Comparison of ENCODE assay signal across 24 cellular contexts in genomic region chr3:37686225-37686624, GRCh38.
DNase-seq lines count a peak whose midpoint lies in the region; ATAC-seq, FAIRE-seq and TF ChIP-seq lines count a peak whose summit lies in the region.
"Had no signal": no experiment of that assay in that cellular context is flagged by ENCODE, and none has a peak within 500 bp of the region (broad histone marks: within the 10 kb centered on the region; RNA-seq: fewer than 3 reads in every experiment).

No MANE protein-coding gene starts in this region.

- ATAC-seq in SK-N-SH treated with all-trans-retinoic acid at 6 μM for 48 hours: peak; percentile 59
- ATAC-seq: activated CD8-positive, alpha-beta memory T cell treated with anti-CD3 and anti-CD28 coated beads, Interleukin-2, amount 10 ng/mL, durations not matched to agents 7 days and 5 days; activated T-cell treated with anti-CD3 and anti-CD28 coated beads, Interleukin-2, amount 50 U/mL, for 72 hours; body of pancreas; PC-3 had no signal

- H3K9me3 Mint-ChIP-seq in glutamatergic neuron (ENCODE audit: unreplicated experiment) (no peaks in the 10 kb centered on the region), progenitor cell of endocrine pancreas (ENCODE audit: low read depth) (no peaks in the 10 kb centered on the region)
- H3K9me3 Mint-ChIP-seq: activated T-cell treated with anti-CD3 and anti-CD28 coated beads, Interleukin-2, amount 50 U/mL, for 72 hours; CD4-positive, alpha-beta T cell had no signal

- TF ChIP-seq CTCF in glutamatergic neuron (IDR thresholded peaks at IDR 0.05; ENCODE audit: partially characterized antibody, unreplicated experiment): no peak
- peak; percentile 34 for TF ChIP-seq CTCF in progenitor cell of endocrine pancreas (IDR thresholded peaks at IDR 0.05; ENCODE audit: unreplicated experiment)

- no peak for FAIRE-seq in urothelium cell line (lab: Jason Lieb, UNC)

- H3K4me1 Mint-ChIP-seq in glutamatergic neuron (ENCODE audit: low read depth, unreplicated experiment): no peaks in the 10 kb centered on the region
- no peaks in the 10 kb centered on the region for H3K4me1 Mint-ChIP-seq in progenitor cell of endocrine pancreas (ENCODE audit: low read depth)
- H3K4me1 Mint-ChIP-seq: activated CD8-positive, alpha-beta memory T cell treated with anti-CD3 and anti-CD28 coated beads, Interleukin-2, amount 10 ng/mL, durations not matched to agents 7 days and 5 days had no signal

- H3K27me3 Mint-ChIP-seq in glutamatergic neuron (ENCODE audit: unreplicated experiment): no peaks in the 10 kb centered on the region
- no peaks in the 10 kb centered on the region for H3K27me3 Mint-ChIP-seq in progenitor cell of endocrine pancreas
- H3K27me3 Mint-ChIP-seq: activated CD8-positive, alpha-beta memory T cell treated with anti-CD3 and anti-CD28 coated beads, Interleukin-2, amount 10 ng/mL, durations not matched to agents 7 days and 5 days; CD4-positive, alpha-beta T cell had no signal

- H3K27ac Mint-ChIP-seq in glutamatergic neuron (ENCODE audit: unreplicated experiment) (no peak overlapping the region), progenitor cell of endocrine pancreas (no peak overlapping the region)
- H3K27ac Mint-ChIP-seq: activated CD8-positive, alpha-beta memory T cell treated with anti-CD3 and anti-CD28 coated beads, Interleukin-2, amount 10 ng/mL, durations not matched to agents 7 days and 5 days; activated T-cell treated with anti-CD3 and anti-CD28 coated beads, Interleukin-2, amount 50 U/mL, for 72 hours; CD4-positive, alpha-beta T cell had no signal

- DNase-seq in DMS 273 (lab: John Stamatoyannopoulos, UW; ENCODE audit: unreplicated experiment): peak; percentile 13
- DNase-seq in DMS 273 treated with DMSO at 0.1 percent for 48 hours (lab: John Stamatoyannopoulos, UW): no peak
- DNase-seq in glutamatergic neuron: peak; percentile 38
- no peak for DNase-seq in progenitor cell of endocrine pancreas (ENCODE audit: low spot score, unreplicated experiment)
- DNase-seq in activated naive CD4-positive, alpha-beta T cell (lab: John Stamatoyannopoulos, UW): no peak
- DNase-seq in urothelium cell line (ENCODE audit: low spot score): no peak
- no peak for DNase-seq in NCI-H526 (lab: John Stamatoyannopoulos, UW)
- DNase-seq: activated CD4-positive, alpha-beta T cell treated with anti-CD3 and anti-CD28 coated beads, Interleukin-2, amount 50 U/mL, for 1 hour; activated CD8-positive, alpha-beta memory T cell treated with anti-CD3 and anti-CD28 coated beads, Interleukin-2, amount 10 ng/mL, durations not matched to agents 7 days and 5 days; activated naive CD4-positive, alpha-beta T cell treated with Interleukin-2 at 50 U/mL for 16 hours; activated T-cell treated with anti-CD3 and anti-CD28 coated beads, Interleukin-2, amount 50 U/mL, for 72 hours; body of pancreas; CD4-positive, alpha-beta T cell; HCEC 1CT; head of caudate nucleus; Kasumi-1; mammary epithelial cell; MV-4-11; NCI-H146; PC-3; sigmoid colon; stimulated activated CD4-positive, alpha-beta T cell treated with anti-CD3 and anti-CD28 coated beads, Interleukin-4, amount 100 ng/mL, for 4 hours; stimulated activated naive CD4-positive, alpha-beta T cell had no signal

- H3K4me3 Mint-ChIP-seq in glutamatergic neuron (ENCODE audit: unreplicated experiment) (no peak overlapping the region), progenitor cell of endocrine pancreas (ENCODE audit: low read depth) (no peak overlapping the region)
- H3K4me3 Mint-ChIP-seq: activated CD8-positive, alpha-beta memory T cell treated with anti-CD3 and anti-CD28 coated beads, Interleukin-2, amount 10 ng/mL, durations not matched to agents 7 days and 5 days; activated T-cell treated with anti-CD3 and anti-CD28 coated beads, Interleukin-2, amount 50 U/mL, for 72 hours; CD4-positive, alpha-beta T cell had no signal

- H3K36me3 Mint-ChIP-seq in glutamatergic neuron (ENCODE audit: unreplicated experiment) (no peaks in the 10 kb centered on the region), progenitor cell of endocrine pancreas (ENCODE audit: insufficient read depth) (no peaks in the 10 kb centered on the region)
- H3K36me3 Mint-ChIP-seq: activated CD8-positive, alpha-beta memory T cell treated with anti-CD3 and anti-CD28 coated beads, Interleukin-2, amount 10 ng/mL, durations not matched to agents 7 days and 5 days had no signal

TF ChIP-seq in SK-N-SH treated with all-trans-retinoic acid at 6 μM for 48 hours, 23 proteins besides CTCF, POLR2A, EP300 and RAD21 (continues in another document):
- TF ChIP-seq ZNF8 (CRISPR knock-in tag; IDR thresholded peaks at IDR 0.05) (no peak), POU6F1 (CRISPR knock-in tag; IDR thresholded peaks at IDR 0.05; ENCODE audit: borderline replicate concordance, low read depth) (no peak), ZNF70 (CRISPR knock-in tag; IDR thresholded peaks at IDR 0.05) (no peak), CSDC2 (CRISPR knock-in tag; IDR thresholded peaks at IDR 0.05) (no peak), PATZ1 (CRISPR knock-in tag; IDR thresholded peaks at IDR 0.05; ENCODE audit: borderline replicate concordance) (no peak), CSRNP3 (CRISPR knock-in tag; IDR thresholded peaks at IDR 0.05) (no peak), TOX (CRISPR knock-in tag; IDR thresholded peaks at IDR 0.05; ENCODE audit: borderline replicate concordance) (no peak), OSR1 (CRISPR knock-in tag; IDR thresholded peaks at IDR 0.05) (no peak), TCF4 (CRISPR knock-in tag; IDR thresholded peaks at IDR 0.05; ENCODE audit: borderline replicate concordance) (no peak), SNAI2 (CRISPR knock-in tag; IDR thresholded peaks at IDR 0.05) (no peak), TSHZ2 (CRISPR knock-in tag; IDR thresholded peaks at IDR 0.05) (no peak), ZFP30 (CRISPR knock-in tag; IDR thresholded peaks at IDR 0.05) (no peak)

Comparison
In these comparisons a context has a peak if more than half of its experiments do, and no peak if none do; other contexts are left out.
1. DNase-seq: peak in DMS 273 (single experiment) and glutamatergic neuron (single experiment); none in DMS 273 treated with DMSO at 0.1 percent for 48 hours (single experiment), progenitor cell of endocrine pancreas (single experiment), activated naive CD4-positive, alpha-beta T cell (0 of 4), urothelium cell line (single experiment) and NCI-H526 (0 of 2).